1 cellular context compared by ENCODE assay signal in genomic region chr17:32388128-32388527, GRCh38.
TF ChIP-seq lines count a peak whose summit lies in the region.

No MANE protein-coding gene starts in this region.

TF ChIP-seq in HCT116, 20 proteins besides CTCF, POLR2A, EP300 and RAD21:
- TF ChIP-seq POLR2AphosphoS5 (IDR thresholded peaks at IDR 0.05; ENCODE audit: low read depth, low read length) = 0 out of 2 replicates have a peak, but pooled peaks have one; percentile 0
